Comparison of ENCODE assay signal across 21 cellular contexts in the genomic region with DNA sequence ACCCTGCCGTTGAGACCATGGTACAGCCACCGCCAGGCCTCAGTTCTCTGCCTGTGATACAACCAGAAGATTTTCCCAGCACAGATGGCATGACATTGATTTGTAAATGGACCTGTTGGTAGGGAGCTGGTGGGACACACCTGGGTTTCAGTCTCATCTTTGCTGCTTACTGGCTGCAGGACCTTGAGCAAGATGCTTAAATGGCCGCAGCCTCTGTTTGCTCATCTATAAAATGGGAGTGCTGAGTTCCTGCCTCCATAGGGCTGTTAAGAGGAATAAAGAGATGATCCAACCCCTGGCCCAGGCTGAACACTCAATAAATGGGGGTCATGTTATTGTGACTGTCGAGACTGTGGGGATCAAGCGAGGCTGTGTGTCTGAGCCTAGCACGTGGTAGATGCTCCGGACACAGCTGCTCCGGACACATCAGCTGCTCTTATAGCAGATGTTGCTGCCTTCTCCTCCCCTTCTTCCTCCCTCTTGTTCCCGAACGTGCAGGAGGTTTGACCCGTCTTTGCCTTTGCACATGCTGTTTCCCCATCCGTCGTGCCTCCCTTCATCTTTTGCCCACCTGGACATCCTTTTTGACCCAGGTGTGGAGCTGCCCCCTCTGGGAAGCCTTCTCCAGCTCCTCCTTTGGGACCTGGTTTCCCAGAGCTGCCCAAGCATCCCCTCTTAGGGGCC. TPM values are rescaled to one million over a fixed set of nuclear protein-coding genes. Genes with fewer than 3 reads are reported as not detected.
A peak's percentile ranks its signal among the peaks of the same experiment; 100 is the strongest.
DNase-seq lines count a peak whose midpoint lies in the region; ATAC-seq, FAIRE-seq and TF ChIP-seq lines count a peak whose summit lies in the region.
"Had no signal": no experiment of that assay in that cellular context is flagged by ENCODE, and none has a peak within 500 bp of the region (broad histone marks: within the 10 kb centered on the region; RNA-seq: fewer than 3 reads in every experiment).

No MANE protein-coding gene starts in this region.

- H3K9me1 ChIP-seq in K562 (ENCODE audit: control insufficient read depth, insufficient read depth, low read length), result no peaks in the 10 kb centered on the region

- TF ChIP-seq RAD21 in HepG2 (CRISPR knock-in tag; IDR thresholded peaks at IDR 0.05) (no peak), K562 (CRISPR knock-in tag; conservative IDR thresholded peaks at IDR 0.05 in 1 of 2, IDR thresholded peaks at IDR 0.05 in 1 of 2) (no peak)

- POLR2A ChIA-PET in HepG2 (lab: Yijun Ruan, JAX) (no interaction called here), K562 (lab: Yijun Ruan, JAX) (no interaction called here)

- intact Hi-C loops in HepG2 (cut with micrococcal nuclease; ENCODE audit: unreplicated experiment), result no loop called here
- intact Hi-C loops in right lobe of liver (cut with DNase I), result no loop called here
- intact Hi-C loops in K562 (cut with micrococcal nuclease), result no loop called here

- in situ Hi-C loops in HepG2 (cut with HindIII; ENCODE audit: extremely low pct_ligation_motif_present, low pct_unique_long_range_greater_than_20kb) (no loop called here), K562 (cut with MboI) (no loop called here)

- H3K27me3 ChIP-seq in HepG2 (ENCODE audit: control insufficient read depth in 1 of 2, insufficient read depth in 2 of 2, low read length in 2 of 2), result peaks cover 7 to 74% of the 10 kb centered on the region in 2 experiments; a peak in 4 of 5 replicates
- no peaks in the 10 kb centered on the region for H3K27me3 ChIP-seq in right lobe of liver
- H3K27me3 ChIP-seq in K562 (ENCODE audit: control insufficient read depth in 2 of 2, insufficient read depth in 2 of 2, low read length in 2 of 2), result peaks cover 12 to 68% of the 10 kb centered on the region in 2 experiments; a peak in 4 of 5 replicates
- H3K27me3 ChIP-seq in osteoblast (ENCODE audit: insufficient read depth, low read length), result peaks cover 39% of the 10 kb centered on the region
- H3K27me3 ChIP-seq: BLaER1 treated with 17β-estradiol and CSF1 and Interleukin-3, amounts not matched to agents 10 nM and 100 nM had no signal

- FAIRE-seq in HepG2 (lab: Jason Lieb, UNC) (no peak), K562 (lab: Jason Lieb, UNC) (no peak)
- FAIRE-seq: D721Med, G401.6, GM12891, GM19239, H54 had no signal

- no peak for DNase-seq in HepG2 (ENCODE audit: low spot score)
- DNase-seq in right lobe of liver, result no peak
- DNase-seq in K562 (ENCODE audit: extremely low read depth in 1 of 4, low spot score in 3 of 4), result no peak
- DNase-seq in osteoblast (ENCODE audit: insufficient read length, low spot score, missing footprints), result peak; percentile 30
- DNase-seq in central memory CD4-positive, alpha-beta T cell, result no peak
- no peak for DNase-seq in activated CD4-positive, CD25-positive, alpha-beta regulatory T cell (lab: John Stamatoyannopoulos, UW)
- DNase-seq: 8988T; Caco-2; CD4-positive, CD25-positive, alpha-beta regulatory T cell; GM23248; IMR-90; KBM-7 had no signal

- H4K20me1 ChIP-seq in HepG2 (ENCODE audit: insufficient read depth, low read length) (peaks cover 6% of the 10 kb centered on the region; the same call in 1 of the 2 replicates), K562 (replicated peaks; ENCODE audit: control insufficient read depth, insufficient read depth, low read length) (peaks cover 19% of the 10 kb centered on the region), osteoblast (ENCODE audit: insufficient read depth, low read length) (no peaks in the 10 kb centered on the region)

- H3K36me3 ChIP-seq in HepG2 (replicated peaks in 1 of 2; ENCODE audit: control insufficient read depth in 1 of 2, insufficient read depth in 2 of 2, low read length in 2 of 2), result no peaks in the 10 kb centered on the region
- H3K36me3 ChIP-seq in right lobe of liver, result no peaks in the 10 kb centered on the region
- no peaks in the 10 kb centered on the region for H3K36me3 ChIP-seq in K562 (ENCODE audit: control insufficient read depth, insufficient read depth, low read length)
- H3K36me3 ChIP-seq in osteoblast (ENCODE audit: insufficient read depth, low read length), result no peaks in the 10 kb centered on the region
- H3K36me3 ChIP-seq: BLaER1 treated with 17β-estradiol and CSF1 and Interleukin-3, amounts not matched to agents 10 nM and 100 nM had no signal

- ATAC-seq in HepG2 (no peak), right lobe of liver (no peak), K562 (no peak), HG02885 (IDR thresholded peaks at IDR 0.05; ENCODE audit: poor library complexity, unreplicated experiment) (no peak)
- ATAC-seq: HCT116 had no signal

- no peaks in the 10 kb centered on the region for H3K4me1 ChIP-seq in HepG2 (ENCODE audit: insufficient read depth, low read length)
- H3K4me1 ChIP-seq in right lobe of liver, result no peaks in the 10 kb centered on the region
- H3K4me1 ChIP-seq in K562 (replicated peaks in 1 of 2; ENCODE audit: control insufficient read depth in 2 of 2, insufficient read depth in 2 of 2, low read length in 2 of 2), result peaks cover 0 to 9% of the 10 kb centered on the region in 2 experiments; a peak in 2 of 5 replicates
- no peaks in the 10 kb centered on the region for H3K4me1 ChIP-seq in osteoblast (ENCODE audit: insufficient read depth, low read length)
- H3K4me1 ChIP-seq: Caco-2 had no signal

- BruUV-seq in HepG2 (replicated peaks; lab: Mats Ljungman, UMichigan), result no TSS peak
- BruUV-seq in K562 (replicated peaks; lab: Mats Ljungman, UMichigan), result no TSS peak

- H3K79me2 ChIP-seq in HepG2 (ENCODE audit: insufficient read depth, low read length) (no peaks in the 10 kb centered on the region), K562 (ENCODE audit: control insufficient read depth, insufficient read depth, low read length) (no peaks in the 10 kb centered on the region), osteoblast (ENCODE audit: insufficient read depth, low read length) (no peaks in the 10 kb centered on the region)

- no peak overlapping the region for H3K4me2 ChIP-seq in HepG2 (ENCODE audit: low read depth, low read length)
- no peak overlapping the region for H3K4me2 ChIP-seq in K562 (ENCODE audit: insufficient read depth, low read length)
- H3K4me2 ChIP-seq in osteoblast (ENCODE audit: insufficient read depth, low read length), result no peak overlapping the region

- no peak for TF ChIP-seq CTCF in HepG2 (CRISPR knock-in tag; IDR thresholded peaks at IDR 0.05)
- no peak for TF ChIP-seq CTCF in right lobe of liver (IDR thresholded peaks at IDR 0.05)
- TF ChIP-seq CTCF in K562 (IDR thresholded peaks at IDR 0.05 in 2 of 3, conservative IDR thresholded peaks at IDR 0.05 in 1 of 3; ENCODE audit: insufficient read depth in 2 of 3, low read depth in 1 of 3, low read length in 3 of 3), result no peak
- TF ChIP-seq CTCF in osteoblast (IDR thresholded peaks at IDR 0.05; ENCODE audit: extremely low read depth, low read depth, low read length), result no peak

- no peak for TF ChIP-seq POLR2A in HepG2 (IDR thresholded peaks at IDR 0.05; ENCODE audit: insufficient read depth in 1 of 2, low read depth in 2 of 2, low read length in 2 of 2)
- TF ChIP-seq POLR2A in right lobe of liver (IDR thresholded peaks at IDR 0.05), result no peak
- TF ChIP-seq POLR2A in K562 (conservative IDR thresholded peaks at IDR 0.05), result no peak

- no peak overlapping the region for H3K9ac ChIP-seq in HepG2 (ENCODE audit: insufficient read depth, low read depth, low read length)
- H3K9ac ChIP-seq in K562 (ENCODE audit: insufficient read depth in 1 of 2, low read depth in 2 of 2, low read length in 2 of 2), result no peak overlapping the region
- H3K9ac ChIP-seq: BLaER1 treated with 17β-estradiol and CSF1 and Interleukin-3, amounts not matched to agents 10 nM and 100 nM; GM23248 had no signal

- CTCF ChIA-PET in HepG2 (lab: Yijun Ruan, JAX; ENCODE audit: low intra/inter-chr PET ratio, low total read pairs), result no interaction called here
- CTCF ChIA-PET in K562 (lab: Yijun Ruan, JAX; ENCODE audit: low intra/inter-chr PET ratio), result no interaction called here

- no peak overlapping the region for H2AFZ ChIP-seq in HepG2 (ENCODE audit: low read length)
- H2AFZ ChIP-seq in K562 (ENCODE audit: low read depth, low read length), result no peak overlapping the region
- no peak overlapping the region for H2AFZ ChIP-seq in osteoblast (ENCODE audit: low read length)
- H2AFZ ChIP-seq: GM23248 had no signal

- H3K27ac ChIP-seq in HepG2 (ENCODE audit: extremely low read length, insufficient read depth, low read length) (no peak overlapping the region), right lobe of liver (no peak overlapping the region), K562 (ENCODE audit: extremely low read depth, low read depth, low read length) (no peak overlapping the region), osteoblast (ENCODE audit: low read depth, low read length) (no peak overlapping the region)
- H3K27ac ChIP-seq: BLaER1 treated with 17β-estradiol and CSF1 and Interleukin-3, amounts not matched to agents 10 nM and 100 nM; GM23248; HL-60 had no signal

- 31% methylated on average over 13 of the region's 13 CpGs for WGBS in HepG2 (ENCODE audit: low lambda C conversion rate)
- 70% methylated on average over 3 of the region's 13 CpGs for WGBS in right lobe of liver (ENCODE audit: insufficient coverage, low coverage, low lambda C conversion rate, missing lambda C conversion rate)
- WGBS in K562 (ENCODE audit: insufficient coverage, low coverage, missing lambda C conversion rate), result 0% methylated on average over 9 of the region's 13 CpGs

- no peaks in the 10 kb centered on the region for H3K9me3 ChIP-seq in HepG2 (ENCODE audit: low read length)
- H3K9me3 ChIP-seq in right lobe of liver, result no peaks in the 10 kb centered on the region
- H3K9me3 ChIP-seq in K562 (replicated peaks; ENCODE audit: control insufficient read depth, insufficient read depth, low read depth, low read length), result no peaks in the 10 kb centered on the region
- H3K9me3 ChIP-seq in osteoblast (ENCODE audit: low read depth, low read length), result no peaks in the 10 kb centered on the region
- H3K9me3 ChIP-seq: BLaER1 treated with 17β-estradiol and CSF1 and Interleukin-3, amounts not matched to agents 10 nM and 100 nM; Caco-2 had no signal

- no peak overlapping the region for H3K4me3 ChIP-seq in HepG2 (replicated peaks in 1 of 3; ENCODE audit: insufficient read depth in 1 of 3, low read depth in 2 of 3, low read length in 3 of 3)
- H3K4me3 ChIP-seq in right lobe of liver, result no peak overlapping the region
- H3K4me3 ChIP-seq in K562, result no peak overlapping the region
- no peak overlapping the region for H3K4me3 ChIP-seq in osteoblast (ENCODE audit: insufficient read depth, low read length)
- H3K4me3 ChIP-seq: BLaER1 treated with 17β-estradiol and CSF1 and Interleukin-3, amounts not matched to agents 10 nM and 100 nM; GM23248 had no signal

- TF ChIP-seq EP300 in HepG2 (IDR thresholded peaks at IDR 0.05; ENCODE audit: low read depth in 2 of 2, low read length in 2 of 2) (no peak), HepG2 (CRISPR knock-in tag; IDR thresholded peaks at IDR 0.05; ENCODE audit: borderline replicate concordance) (no peak), K562 (IDR thresholded peaks at IDR 0.05; ENCODE audit: low read length) (no peak)

RNA-seq across cellular contexts. Expression of gene DLGAP4, which starts 29.2 kb away (rescaled TPM):
- total RNA-seq in HepG2 (2016; rRNA removed; fragmentation: Illumina TruSeq; extraction: Trizol), result 13.3 and 15.2 TPM in 2 replicates
- total RNA-seq in HepG2 (2016; cell fraction: cytosol; rRNA removed; fragmentation: Illumina TruSeq; extraction: Trizol; ENCODE audit: low read depth), result 17.7 and 20.1 TPM in 2 replicates
- total RNA-seq in HepG2 (2016; cell fraction: insoluble cytoplasmic fraction; rRNA removed; fragmentation: Illumina TruSeq; extraction: Trizol), result 10.7 and 12.5 TPM in 2 replicates
- total RNA-seq in HepG2 (2016; cell fraction: membrane; rRNA removed; fragmentation: Illumina TruSeq; extraction: Trizol), result 30.2 and 36.1 TPM in 2 replicates
- total RNA-seq in HepG2 (2016; cell fraction: nucleus; rRNA removed; fragmentation: Illumina TruSeq; extraction: Trizol), result 14.3 and 17.6 TPM in 2 replicates
- polyA plus RNA-seq in HepG2 (2011; rRNA removed), result 26.7 and 33.5 TPM in 2 replicates
- polyA plus RNA-seq in HepG2 (2011; cell fraction: cytosol; rRNA removed), result 18.9 and 28.9 TPM in 2 replicates
- polyA plus RNA-seq in HepG2 (2011; cell fraction: nucleus; rRNA removed), result 81.3 and 93.4 TPM in 2 replicates
- 33.2 and 39.1 TPM in 2 replicates for polyA plus RNA-seq in HepG2 (2012)
- 42.6 and 57.9 TPM in 2 replicates for polyA plus RNA-seq in HepG2 (2016; cell fraction: cytosol; fragmentation: Illumina TruSeq; extraction: Trizol; ENCODE audit: low read depth)
- polyA plus RNA-seq in HepG2 (2016; cell fraction: insoluble cytoplasmic fraction; fragmentation: Illumina TruSeq; extraction: Trizol; ENCODE audit: low read depth), result 32.0 and 44.7 TPM in 2 replicates
- polyA plus RNA-seq in HepG2 (2016; cell fraction: membrane; fragmentation: Illumina TruSeq; extraction: Trizol; ENCODE audit: low read depth), result 45.4 and 49.0 TPM in 2 replicates
- polyA plus RNA-seq in HepG2 (2016; cell fraction: nucleus; fragmentation: Illumina TruSeq; extraction: Trizol; ENCODE audit: insufficient read depth, low read depth), result 63.9 and 68.5 TPM in 2 replicates
- 15.9 and 38.7 TPM in 2 replicates for polyA minus RNA-seq in HepG2 (2011; rRNA and poly(A)+ RNA removed; ENCODE audit: low replicate concordance)
- 33.7 and 42.9 TPM in 2 replicates for polyA minus RNA-seq in HepG2 (2011; cell fraction: cytosol; rRNA and poly(A)+ RNA removed)
- polyA minus RNA-seq in HepG2 (2011; cell fraction: nucleus; rRNA and poly(A)+ RNA removed), result 29.9 and 33.6 TPM in 2 replicates
- total RNA-seq in right lobe of liver, result 10 to 100 TPM; 15.5 to 35.1 (median 23.2) TPM
- total RNA-seq in K562 (2011; cell fraction: chromatin; rRNA removed; ENCODE audit: low replicate concordance), result 20.3 and 54.2 TPM in 2 replicates
- total RNA-seq in K562 (2011; cell fraction: nucleolus; rRNA removed), result 27.4 and 30.0 TPM in 2 replicates
- 33.4 and 54.4 TPM in 2 replicates for total RNA-seq in K562 (2011; cell fraction: nucleoplasm; rRNA removed)
- 4.5 and 9.9 TPM in 2 replicates for total RNA-seq in K562 (2014; rRNA removed)
- total RNA-seq in K562 (2014; rRNA removed; fragmentation: Illumina TruSeq; extraction: Trizol), result 2.3 and 3.2 TPM in 2 replicates
- total RNA-seq in K562 (2015; rRNA removed; fragmentation: Illumina TruSeq; extraction: Trizol), result 4.5 and 6.8 TPM in 2 replicates
- total RNA-seq in K562 (2021), result 26.1 and 34.1 TPM in 2 replicates
- 3.1 and 6.5 TPM in 2 replicates for polyA plus RNA-seq in K562 (2011; rRNA removed)
- polyA plus RNA-seq in K562 (2011; cell fraction: cytosol; rRNA removed), result 9.9 and 17.6 TPM in 2 replicates
- 20.7 and 29.9 TPM in 2 replicates for polyA plus RNA-seq in K562 (2011; cell fraction: nucleus; rRNA removed)
- 16.7 and 28.3 TPM in 2 replicates for polyA plus RNA-seq in K562 (2012)
- 22.3 and 30.8 TPM in 2 replicates for polyA plus RNA-seq in K562 (2014; fragmentation: Illumina TruSeq; extraction: Trizol)
- polyA plus RNA-seq in K562 (2014; fragmentation: Nextera tagmentation; extraction: Ambion mirVana), result under 1 TPM; 0.31 to 0.74 TPM
- polyA plus RNA-seq in K562 (2014; rRNA removed), result 9.5 and 11.9 TPM in 2 replicates
- polyA minus RNA-seq in K562 (2011; rRNA and poly(A)+ RNA removed), result 4.4 and 5.6 TPM in 2 replicates
- 24.3 and 33.7 TPM in 2 replicates for polyA minus RNA-seq in K562 (2011; cell fraction: cytosol; rRNA and poly(A)+ RNA removed)
- polyA minus RNA-seq in K562 (2011; cell fraction: nucleus; rRNA and poly(A)+ RNA removed), result 7.7 and 10.9 TPM in 2 replicates
- 17.4 and 18.1 TPM in 2 replicates for total RNA-seq in osteoblast
